Comparison of ENCODE assay signal across 7 cellular contexts in the genomic region with DNA sequence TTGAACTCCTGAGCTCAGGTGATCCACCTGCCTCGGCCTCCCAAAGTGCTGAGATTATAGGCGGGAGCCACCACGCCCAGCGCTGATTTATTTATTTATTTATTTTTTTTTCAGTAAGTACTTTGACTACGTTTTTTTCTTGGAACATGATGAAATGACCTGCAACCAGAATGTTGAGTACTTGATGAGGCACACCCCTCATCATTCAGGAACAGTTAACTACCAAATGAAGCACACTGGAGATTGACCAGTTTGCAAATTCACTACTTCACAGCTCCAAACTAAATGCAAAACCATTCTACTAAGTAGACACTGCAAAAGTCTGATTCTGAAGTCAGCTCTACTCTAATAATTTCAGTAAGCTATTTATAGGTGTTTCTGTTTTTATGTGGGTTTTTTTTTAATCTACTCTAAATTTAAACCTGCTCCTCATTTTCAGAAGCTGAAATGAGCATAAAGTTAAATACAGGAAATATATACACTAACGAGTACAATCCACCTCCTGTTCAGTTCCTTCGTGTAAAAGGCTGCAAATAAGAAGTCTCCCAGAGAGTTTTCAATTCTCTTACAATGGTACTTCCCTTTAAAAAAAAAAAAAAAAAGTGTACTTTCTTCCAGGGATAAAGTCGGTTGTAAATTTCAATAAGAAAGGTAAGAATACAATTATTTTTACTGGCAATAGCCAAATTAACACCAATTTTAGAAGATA. TPM values are rescaled to one million over a fixed set of nuclear protein-coding genes. Genes with fewer than 3 reads are reported as not detected.
A peak's percentile ranks its signal among the peaks of the same experiment; 100 is the strongest.
DNase-seq lines count a peak whose midpoint lies in the region; ATAC-seq and TF ChIP-seq lines count a peak whose summit lies in the region.

No MANE protein-coding gene starts in this region.

- H3K4me3 Mint-ChIP-seq in T-cell = peak overlapping the region; percentile 80 to 87 (median 84)

- peaks cover 51 to 61% (median 55%) of the 10 kb centered on the region in 3 donors for H3K4me1 Mint-ChIP-seq in T-cell

- no peaks in the 10 kb centered on the region for H3K27me3 ChIP-seq in spleen (replicated peaks in 1 of 7)

- H3K9me3 ChIP-seq in HEK293 (ENCODE audit: control insufficient read depth, insufficient read depth, low read depth, low read length) = no peaks in the 10 kb centered on the region
- no peaks in the 10 kb centered on the region for H3K9me3 ChIP-seq in spleen

- 56 to 60% (median 58%) methylated on average over 8 of the region's 8 CpGs for WGBS in spleen, 5 donors

- ATAC-seq in T-cell (replicated peaks in 1 of 4) = no peak
- ATAC-seq in HG02571 (IDR thresholded peaks at IDR 0.05; ENCODE audit: unreplicated experiment) = no peak
- ATAC-seq in GM19397 (IDR thresholded peaks at IDR 0.05; ENCODE audit: unreplicated experiment) = no peak

- H3K27me3 Mint-ChIP-seq in T-cell = no peaks in the 10 kb centered on the region

- intact Hi-C loops in spleen (cut with DNase I; ENCODE audit: low total_unique reads) = no loop called here

- no peak for TF ChIP-seq POLR2A in spleen (IDR thresholded peaks at IDR 0.05)

- no peaks in the 10 kb centered on the region; a peak in 1 of 3 replicates for H3K36me3 ChIP-seq in HEK293 (ENCODE audit: control insufficient read depth in 2 of 2, insufficient read depth in 1 of 2, low read length in 2 of 2)
- no peaks in the 10 kb centered on the region for H3K36me3 ChIP-seq in spleen

- CTCF ChIA-PET in HEK293 (lab: Yijun Ruan, JAX) = interaction anchor here (0.6 to 1.3 kb wide), 4 partner anchors 10 to 298 kb away, joined by 3 to 4 read pairs (median 4); no protein-coding TSS in a partner anchor
- CTCF ChIA-PET in T-cell (lab: Charles Lee) = interaction anchor here (0.6 to 1.8 kb wide), 8 partner anchors 8 to 341 kb away, joined by 3 to 8 read pairs (median 4); partner anchors contain the start of gene NFU1 (in 1 of the 2)

- no peak overlapping the region for H3K27ac ChIP-seq in HEK293 (ENCODE audit: extremely low read depth, low read depth, low read length)
- peak overlapping the region in 2 of 8 donors; percentile 91 to 93 for H3K27ac ChIP-seq in spleen

- POLR2A ChIA-PET in HEK293 (lab: Yijun Ruan, JAX) (interaction anchor here (1.8 to 1.9 kb wide), 2 partner anchors 8 to 52 kb away, joined by 4 to 12 read pairs; partner anchors contain the start of gene NFU1), T-cell (lab: Charles Lee) (interaction anchor here (0.5 to 1.7 kb wide), 5 partner anchors 21 to 1229 kb away, joined by 3 to 9 read pairs (median 5); partner anchors contain the start of gene NFU1 (in 1 of the 2))

- H3K36me3 Mint-ChIP-seq in T-cell = peaks cover 12% of the 10 kb centered on the region

- no peak for TF ChIP-seq CTCF in HEK293 (tag by site-specific recombination; IDR thresholded peaks at IDR 0.05)
- no peak for TF ChIP-seq CTCF in spleen (IDR thresholded peaks at IDR 0.05 in 8 of 11, conservative IDR thresholded peaks at IDR 0.05 in 3 of 11)

- H3K4me1 ChIP-seq in HEK293 (ENCODE audit: control insufficient read depth, insufficient read depth, low read length) = no peaks in the 10 kb centered on the region
- H3K4me1 ChIP-seq in spleen = peaks cover 15 to 76% (median 52%) of the 10 kb centered on the region in 6 donors

- peak overlapping the region; percentile 39 to 61 for H3K27ac Mint-ChIP-seq in T-cell

- no peak overlapping the region for H3K4me3 ChIP-seq in HEK293 (ENCODE audit: low read depth, low read length)
- H3K4me3 ChIP-seq in spleen = peak overlapping the region in 6 of 8 donors; percentile 72 to 96 (median 92)

- no peaks in the 10 kb centered on the region for H3K9me3 Mint-ChIP-seq in T-cell

- DNase-seq in T-cell = no peak
- DNase-seq in fibroblast of peridontal ligament (ENCODE audit: extremely low read depth) = peak; percentile 71
- no peak for DNase-seq in spleen
- no peak for DNase-seq in stimulated activated CD4-positive, alpha-beta T cell treated with anti-CD3 and anti-CD28 coated beads, Interleukin-4, amount 100 ng/mL, for 24 hours

TF ChIP-seq in HEK293, 187 proteins besides CTCF, POLR2A, EP300 and RAD21 (continues in another document):
- TF ChIP-seq, protein P1, sequence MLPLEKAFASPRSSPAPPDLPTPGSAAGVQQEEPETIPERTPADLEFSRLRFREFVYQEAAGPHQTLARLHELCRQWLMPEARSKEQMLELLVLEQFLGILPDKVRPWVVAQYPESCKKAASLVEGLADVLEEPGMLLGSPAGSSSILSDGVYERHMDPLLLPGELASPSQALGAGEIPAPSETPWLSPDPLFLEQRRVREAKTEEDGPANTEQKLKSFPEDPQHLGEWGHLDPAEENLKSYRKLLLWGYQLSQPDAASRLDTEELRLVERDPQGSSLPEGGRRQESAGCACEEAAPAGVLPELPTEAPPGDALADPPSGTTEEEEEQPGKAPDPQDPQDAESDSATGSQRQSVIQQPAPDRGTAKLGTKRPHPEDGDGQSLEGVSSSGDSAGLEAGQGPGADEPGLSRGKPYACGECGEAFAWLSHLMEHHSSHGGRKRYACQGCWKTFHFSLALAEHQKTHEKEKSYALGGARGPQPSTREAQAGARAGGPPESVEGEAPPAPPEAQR (tag by site-specific recombination; IDR thresholded peaks at IDR 0.05) = no peak
- TF ChIP-seq KLF1 (tag by site-specific recombination; IDR thresholded peaks at IDR 0.05) = peak; percentile 44; the same call in 1 of the 2 replicates
- no peak for TF ChIP-seq ZNF530 (tag by site-specific recombination; IDR thresholded peaks at IDR 0.05; ENCODE audit: low read depth)
- TF ChIP-seq, protein P2, sequence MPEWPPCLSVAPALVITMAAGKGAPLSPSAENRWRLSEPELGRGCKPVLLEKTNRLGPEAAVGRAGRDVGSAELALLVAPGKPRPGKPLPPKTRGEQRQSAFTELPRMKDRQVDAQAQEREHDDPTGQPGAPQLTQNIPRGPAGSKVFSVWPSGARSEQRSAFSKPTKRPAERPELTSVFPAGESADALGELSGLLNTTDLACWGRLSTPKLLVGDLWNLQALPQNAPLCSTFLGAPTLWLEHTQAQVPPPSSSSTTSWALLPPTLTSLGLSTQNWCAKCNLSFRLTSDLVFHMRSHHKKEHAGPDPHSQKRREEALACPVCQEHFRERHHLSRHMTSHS (tag by site-specific recombination; IDR thresholded peaks at IDR 0.05) = no peak
- TF ChIP-seq ZNF350 (tag by site-specific recombination; IDR thresholded peaks at IDR 0.05) = no peak
- TF ChIP-seq ZNF248 (tag by site-specific recombination; IDR thresholded peaks at IDR 0.05) = no peak
- peak; percentile 84 for TF ChIP-seq KLF7 (tag by site-specific recombination; IDR thresholded peaks at IDR 0.05; ENCODE audit: borderline replicate concordance)
- TF ChIP-seq PRDM10 (tag by site-specific recombination; IDR thresholded peaks at IDR 0.05) = 0 out of 2 replicates have a peak, but pooled peaks have one; percentile 45
- TF ChIP-seq ZSCAN5A (tag by site-specific recombination; IDR thresholded peaks at IDR 0.05) = no peak
- no peak for TF ChIP-seq KLF10 (tag by site-specific recombination; IDR thresholded peaks at IDR 0.05)
- no peak for TF ChIP-seq ZNF16 (tag by site-specific recombination; IDR thresholded peaks at IDR 0.05; ENCODE audit: low read depth)

RNA-seq across cellular contexts. Expression of gene GFPT1, which starts 1.4 kb away (rescaled TPM):
- total RNA-seq in T-cell (10 to 100 TPM; 14.9 to 22.1 (median 19.8) TPM), spleen (10 to 100 TPM; 15.8 to 27.7 (median 22.1) TPM)
- polyA plus RNA-seq in spleen = 1 to 10 TPM; 2.4 to 4.0 (median 3.5) TPM

RNA-seq across cellular contexts. Expression of gene NFU1, which starts 51.6 kb away (rescaled TPM):
- total RNA-seq in T-cell (10 to 100 TPM; 20.6 to 31.9 (median 22.5) TPM), spleen (10 to 100 TPM; 24.8 to 36.2 (median 27.8) TPM)
- 10 to 100 TPM; 45.5 to 53.0 (median 48.4) TPM for polyA plus RNA-seq in spleen
